25 cellular contexts compared by ENCODE assay signal in the genomic region with DNA sequence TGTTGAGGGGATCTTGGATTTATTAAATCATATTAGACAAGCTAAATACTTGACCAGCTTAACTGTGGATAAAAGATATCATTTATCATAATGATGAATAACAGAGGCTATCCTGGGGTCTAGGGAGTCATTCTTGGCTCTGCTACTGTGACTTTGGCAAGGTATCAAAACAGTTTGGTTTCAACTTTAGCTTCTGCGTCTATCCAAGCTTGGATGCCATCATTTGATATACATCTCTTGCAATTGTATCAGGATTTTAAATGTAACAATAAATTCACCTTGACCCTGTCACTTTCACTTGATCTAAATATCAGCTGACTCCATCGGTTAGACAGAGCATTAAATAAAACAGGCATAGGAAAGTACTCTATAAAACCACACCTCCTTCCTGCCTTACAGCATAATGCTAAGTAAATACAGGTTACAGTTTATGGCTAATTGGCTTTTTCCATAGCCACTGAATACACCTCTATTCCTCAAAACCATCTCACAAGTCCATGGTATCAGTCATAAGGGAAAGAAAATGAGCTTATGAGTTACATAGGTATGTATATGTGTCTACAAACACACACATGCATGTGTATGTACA.
"Had no signal": no experiment of that assay in that cellular context is flagged by ENCODE, and none has a peak within 500 bp of the region (broad histone marks: within the 10 kb centered on the region; RNA-seq: fewer than 3 reads in every experiment).

No MANE protein-coding gene starts in this region.

- H3K4me1 ChIP-seq: body of pancreas, esophagus squamous epithelium, left lung, lower lobe of right lung, psoas muscle, tibial nerve had no signal

- DNase-seq: activated CD4-positive, alpha-beta T cell treated with anti-CD3 and anti-CD28 coated beads for 36 hours; activated CD4-positive, CD25-positive, alpha-beta regulatory T cell; activated CD8-positive, alpha-beta memory T cell treated with anti-CD3 and anti-CD28 coated beads, Interleukin-2, amount 10 ng/mL, durations not matched to agents 7 days and 5 days; activated CD8-positive, alpha-beta T cell treated with anti-CD3 and anti-CD28 coated beads, Interleukin-2, amount 10 ng/mL, durations not matched to agents 7 days and 5 days; activated naive CD8-positive, alpha-beta T cell treated with anti-CD3 and anti-CD28 coated beads, Interleukin-2, amount 50 U/mL, for 24 hours; activated T-cell treated with anti-CD3 and anti-CD28 coated beads, Interleukin-2, amount 50 U/mL, for 48 hours; body of pancreas; dermis blood vessel endothelial cell; effector CD4-positive, alpha-beta T cell; esophagus squamous epithelium; foreskin melanocyte; heart right ventricle; kidney glomerular epithelial cell; left lung; lower lobe of right lung; mesenchymal stem cell; natural killer cell; occipital lobe; psoas muscle; stimulated activated naive CD4-positive, alpha-beta T cell treated with Interleukin-2 at 50 U/mL for 16 hours had no signal

- ATAC-seq: activated CD4-positive, alpha-beta T cell treated with anti-CD3 and anti-CD28 coated beads for 36 hours; activated CD8-positive, alpha-beta memory T cell treated with anti-CD3 and anti-CD28 coated beads, Interleukin-2, amount 10 ng/mL, durations not matched to agents 7 days and 5 days; activated CD8-positive, alpha-beta T cell treated with anti-CD3 and anti-CD28 coated beads, Interleukin-2, amount 10 ng/mL, durations not matched to agents 7 days and 5 days; activated naive CD8-positive, alpha-beta T cell treated with anti-CD3 and anti-CD28 coated beads, Interleukin-2, amount 50 U/mL, for 24 hours; body of pancreas; heart right ventricle; left lung; lower lobe of right lung; natural killer cell; psoas muscle had no signal

- H3K4me3 ChIP-seq: body of pancreas, esophagus squamous epithelium, heart right ventricle, left lung, lower lobe of right lung, neural progenitor cell, psoas muscle, right atrium auricular region, tibial nerve had no signal

- H3K9me3 ChIP-seq: body of pancreas, esophagus squamous epithelium, heart right ventricle, left lung, lower lobe of right lung, psoas muscle, right atrium auricular region, tibial nerve had no signal

- H3K36me3 ChIP-seq: esophagus squamous epithelium, heart right ventricle, left lung, lower lobe of right lung, neural progenitor cell, right atrium auricular region, tibial nerve had no signal

- H3K27ac ChIP-seq: body of pancreas, epithelial cell of prostate, esophagus squamous epithelium, heart right ventricle, left lung, lower lobe of right lung, neural progenitor cell, parathyroid adenoma, psoas muscle, right atrium auricular region, tibial nerve had no signal
